In genomic region chr2:233213975-233214374, GRCh38 we compare ENCODE assay signal across 16 cellular contexts. TPM values are rescaled to one million over a fixed set of nuclear protein-coding genes. Genes with fewer than 3 reads are reported as not detected.
DNase-seq lines count a peak whose midpoint lies in the region; ATAC-seq, FAIRE-seq and TF ChIP-seq lines count a peak whose summit lies in the region.
"Had no signal": no experiment of that assay in that cellular context is flagged by ENCODE, and none has a peak within 500 bp of the region (broad histone marks: within the 10 kb centered on the region; RNA-seq: fewer than 3 reads in every experiment).

No MANE protein-coding gene starts in this region.

- H4K8ac ChIP-seq in neuronal stem cell (ENCODE audit: low read depth, low read length): no peak overlapping the region

- DNase-seq in HepG2 (ENCODE audit: low spot score): no peak
- no peak for DNase-seq in right lobe of liver
- no peak for DNase-seq in RWPE1 (ENCODE audit: low spot score)
- no peak for DNase-seq in neuronal stem cell (ENCODE audit: low spot score)
- no peak for DNase-seq in upper lobe of left lung
- DNase-seq in mucosa of gallbladder (ENCODE audit: low spot score): no peak
- no peak for DNase-seq in activated CD4-positive, alpha-beta T cell treated with anti-CD3 and anti-CD28 coated beads for 1 hour
- DNase-seq: BE2C; CD8-positive, alpha-beta T cell; COR-L47; DND-41; GF-D8; IMR-90 had no signal

- no peak overlapping the region for H2BK15ac ChIP-seq in neuronal stem cell (ENCODE audit: low read length)

- H2BK12ac ChIP-seq in neuronal stem cell (ENCODE audit: low read length): no peak overlapping the region

- H3K9me3 ChIP-seq in HepG2 (ENCODE audit: low read length) (no peaks in the 10 kb centered on the region), right lobe of liver (no peaks in the 10 kb centered on the region), neuronal stem cell (replicated peaks in 1 of 2; ENCODE audit: control insufficient read depth in 2 of 2, insufficient read depth in 1 of 2, low read depth in 1 of 2, low read length in 2 of 2) (no peaks in the 10 kb centered on the region), upper lobe of left lung (no peaks in the 10 kb centered on the region)
- H3K9me3 ChIP-seq: BE2C had no signal

- no peak overlapping the region for H3K4me3 ChIP-seq in HepG2 (replicated peaks in 1 of 3; ENCODE audit: insufficient read depth in 1 of 3, low read depth in 2 of 3, low read length in 3 of 3)
- no peak overlapping the region for H3K4me3 ChIP-seq in right lobe of liver
- no peak overlapping the region for H3K4me3 ChIP-seq in neuronal stem cell (ENCODE audit: low read length in 2 of 2)
- no peak overlapping the region for H3K4me3 ChIP-seq in upper lobe of left lung

- no peak overlapping the region for H2AFZ ChIP-seq in HepG2 (ENCODE audit: low read length)
- no peak overlapping the region for H2AFZ ChIP-seq in neuronal stem cell (ENCODE audit: low read length)

- no peak overlapping the region for H4K91ac ChIP-seq in neuronal stem cell (ENCODE audit: low read depth, low read length, poor library complexity)

- in situ Hi-C loops in HepG2 (cut with HindIII; ENCODE audit: extremely low pct_ligation_motif_present, low pct_unique_long_range_greater_than_20kb): no loop called here

- H2AK5ac ChIP-seq in neuronal stem cell (ENCODE audit: low read depth, low read length): peak overlapping the region; percentile 87

- H3K4ac ChIP-seq in neuronal stem cell (ENCODE audit: low read length): no peak overlapping the region

- TF ChIP-seq EP300 in HepG2 (IDR thresholded peaks at IDR 0.05; ENCODE audit: low read depth in 2 of 2, low read length in 2 of 2) (no peak), HepG2 (CRISPR knock-in tag; IDR thresholded peaks at IDR 0.05; ENCODE audit: borderline replicate concordance) (no peak), upper lobe of left lung (IDR thresholded peaks at IDR 0.05) (no peak)

- H3K9ac ChIP-seq in HepG2 (ENCODE audit: insufficient read depth, low read depth, low read length) (no peak overlapping the region), neuronal stem cell (ENCODE audit: low read depth, low read length, poor library complexity) (no peak overlapping the region)

- H3K4me1 ChIP-seq in HepG2 (ENCODE audit: insufficient read depth, low read length) (peaks cover 17% of the 10 kb centered on the region), right lobe of liver (no peaks in the 10 kb centered on the region), neuronal stem cell (ENCODE audit: control insufficient read depth in 2 of 2, insufficient read depth in 1 of 2, low read depth in 1 of 2, low read length in 2 of 2) (peaks cover 11 to 14% of the 10 kb centered on the region in 2 donors), upper lobe of left lung (peaks cover 9 to 14% (median 12%) of the 10 kb centered on the region in 4 donors)
- H3K4me1 ChIP-seq: BE2C had no signal

- no peak overlapping the region for H2BK120ac ChIP-seq in neuronal stem cell (ENCODE audit: low read depth, low read length)

- no peak for FAIRE-seq in HepG2 (lab: Jason Lieb, UNC)
- FAIRE-seq: A204.1, H54 had no signal

- peak; percentile 71 for ATAC-seq in HepG2
- no peak for ATAC-seq in right lobe of liver
- ATAC-seq in upper lobe of left lung (ENCODE audit: low FRiP score in 2 of 2): no peak
- ATAC-seq: CD8-positive, alpha-beta T cell had no signal

- TF ChIP-seq RAD21 in HepG2 (CRISPR knock-in tag; IDR thresholded peaks at IDR 0.05): no peak

- peak overlapping the region; percentile 33; the same call in 1 of the 2 replicates for H3K4me2 ChIP-seq in HepG2 (ENCODE audit: low read depth, low read length)
- H3K4me2 ChIP-seq in neuronal stem cell (ENCODE audit: insufficient read depth, low read length, poor library complexity, severe bottlenecking): no peak overlapping the region

- BruUV-seq in HepG2 (replicated peaks; lab: Mats Ljungman, UMichigan): no TSS peak

- H3K18ac ChIP-seq in neuronal stem cell (ENCODE audit: low read length): no peak overlapping the region

- H3K27ac ChIP-seq in HepG2 (ENCODE audit: extremely low read length, insufficient read depth, low read length) (no peak overlapping the region), right lobe of liver (no peak overlapping the region), RWPE1 (peak overlapping the region; percentile 93), neuronal stem cell (replicated peaks; ENCODE audit: low read length) (no peak overlapping the region), upper lobe of left lung (no peak overlapping the region)
- H3K27ac ChIP-seq: C4-2B had no signal

- no peak overlapping the region for H3K14ac ChIP-seq in neuronal stem cell (ENCODE audit: low read length)

- TF ChIP-seq POLR2A in HepG2 (IDR thresholded peaks at IDR 0.05; ENCODE audit: insufficient read depth in 1 of 2, low read depth in 2 of 2, low read length in 2 of 2): no peak
- TF ChIP-seq POLR2A in right lobe of liver (IDR thresholded peaks at IDR 0.05): no peak
- no peak for TF ChIP-seq POLR2A in upper lobe of left lung (IDR thresholded peaks at IDR 0.05)

- H3K36me3 ChIP-seq in HepG2 (replicated peaks in 1 of 2; ENCODE audit: control insufficient read depth in 1 of 2, insufficient read depth in 2 of 2, low read length in 2 of 2) (no peaks in the 10 kb centered on the region), right lobe of liver (no peaks in the 10 kb centered on the region), neuronal stem cell (replicated peaks in 1 of 2; ENCODE audit: control insufficient read depth in 2 of 2, insufficient read depth in 2 of 2, low read length in 2 of 2) (no peaks in the 10 kb centered on the region), upper lobe of left lung (no peaks in the 10 kb centered on the region)
- H3K36me3 ChIP-seq: BE2C had no signal

- no peak overlapping the region for H3K23ac ChIP-seq in neuronal stem cell (ENCODE audit: low read depth, low read length, poor library complexity)

- no peaks in the 10 kb centered on the region for H4K20me1 ChIP-seq in HepG2 (ENCODE audit: insufficient read depth, low read length)

- WGBS in HepG2 (ENCODE audit: low lambda C conversion rate): 19% methylated on average over 6 of the region's 6 CpGs
- WGBS in right lobe of liver (ENCODE audit: insufficient coverage, low coverage, low lambda C conversion rate, missing lambda C conversion rate): 90% methylated on average over 2 of the region's 6 CpGs
- WGBS in neuronal stem cell (ENCODE audit: extremely low coverage in 2 of 2, insufficient read length in 2 of 2, insufficient replicate concordance in 1 of 2), 2 donors: no CpG with 5 or more reads among the region's 6 CpGs
- WGBS in upper lobe of left lung, 2 donors: 88 to 92% methylated on average over 5 to 6 of the region's 6 CpGs

- H2BK5ac ChIP-seq in neuronal stem cell (ENCODE audit: low read length): no peak overlapping the region

- H3K27me3 ChIP-seq in HepG2 (ENCODE audit: control insufficient read depth in 1 of 2, insufficient read depth in 2 of 2, low read length in 2 of 2) (peaks cover 2 to 5% of the 10 kb centered on the region in 2 experiments; a peak in 1 of 5 replicates), right lobe of liver (no peaks in the 10 kb centered on the region), neuronal stem cell (ENCODE audit: control insufficient read depth in 3 of 3, insufficient read depth in 3 of 3, low read depth in 1 of 3, low read length in 3 of 3) (no peaks in the 10 kb centered on the region), upper lobe of left lung (no peaks in the 10 kb centered on the region)
- H3K27me3 ChIP-seq: BE2C had no signal

- H3K79me2 ChIP-seq in HepG2 (ENCODE audit: insufficient read depth, low read length): no peaks in the 10 kb centered on the region

- CTCF ChIA-PET in HepG2 (lab: Yijun Ruan, JAX; ENCODE audit: low intra/inter-chr PET ratio, low total read pairs) (interaction anchor here (0.7 kb wide), 1 partner anchor 162 kb away, joined by 4 read pairs; no protein-coding TSS in a partner anchor), RWPE1 (lab: Yijun Ruan, JAX) (no interaction called here)

- no peaks in the 10 kb centered on the region for H3K79me1 ChIP-seq in neuronal stem cell (ENCODE audit: low read depth, low read length)

- POLR2A ChIA-PET in HepG2 (lab: Yijun Ruan, JAX): no interaction called here
- POLR2A ChIA-PET in RWPE1 (lab: Yijun Ruan, JAX; ENCODE audit: low non-redundant PET): no interaction called here

- TF ChIP-seq CTCF in HepG2 (CRISPR knock-in tag; IDR thresholded peaks at IDR 0.05) (no peak), right lobe of liver (IDR thresholded peaks at IDR 0.05) (no peak), RWPE1 (conservative IDR thresholded peaks at IDR 0.05; ENCODE audit: low read depth) (no peak), upper lobe of left lung (IDR thresholded peaks at IDR 0.05) (no peak)

- intact Hi-C loops in HepG2 (cut with micrococcal nuclease; ENCODE audit: unreplicated experiment) (no loop called here), right lobe of liver (cut with DNase I) (no loop called here)

RNA-seq across cellular contexts. Expression of gene ATG16L1, which starts 37.5 kb away (rescaled TPM):
- total RNA-seq in HepG2 (2016; rRNA removed; fragmentation: Illumina TruSeq; extraction: Trizol) (51.7 and 61.2 TPM in 2 replicates), right lobe of liver (10 to 100 TPM; 14.7 to 20.2 (median 17.9) TPM), upper lobe of left lung (10 to 100 TPM; 22.8 to 33.3 (median 26.4) TPM), mucosa of gallbladder (35.0 TPM)
- total RNA-seq in HepG2 (2016; cell fraction: cytosol; rRNA removed; fragmentation: Illumina TruSeq; extraction: Trizol; ENCODE audit: low read depth): 8.5 and 9.2 TPM in 2 replicates
- total RNA-seq in HepG2 (2016; cell fraction: insoluble cytoplasmic fraction; rRNA removed; fragmentation: Illumina TruSeq; extraction: Trizol): 51.7 and 55.0 TPM in 2 replicates
- 17.6 and 18.8 TPM in 2 replicates for total RNA-seq in HepG2 (2016; cell fraction: membrane; rRNA removed; fragmentation: Illumina TruSeq; extraction: Trizol)
- total RNA-seq in HepG2 (2016; cell fraction: nucleus; rRNA removed; fragmentation: Illumina TruSeq; extraction: Trizol): 66.8 and 76.3 TPM in 2 replicates
- 26.0 and 32.4 TPM in 2 replicates for polyA plus RNA-seq in HepG2 (2011; rRNA removed)
- polyA plus RNA-seq in HepG2 (2011; cell fraction: cytosol; rRNA removed): 18.2 and 21.7 TPM in 2 replicates
- polyA plus RNA-seq in HepG2 (2011; cell fraction: nucleus; rRNA removed): 77.7 and 79.9 TPM in 2 replicates
- polyA plus RNA-seq in HepG2 (2012): 18.0 and 21.3 TPM in 2 replicates
- 2.4 TPM in 2 replicates for polyA plus RNA-seq in HepG2 (2016; cell fraction: cytosol; fragmentation: Illumina TruSeq; extraction: Trizol; ENCODE audit: low read depth)
- 28.5 and 28.9 TPM in 2 replicates for polyA plus RNA-seq in HepG2 (2016; cell fraction: insoluble cytoplasmic fraction; fragmentation: Illumina TruSeq; extraction: Trizol; ENCODE audit: low read depth)
- 6.8 and 6.9 TPM in 2 replicates for polyA plus RNA-seq in HepG2 (2016; cell fraction: membrane; fragmentation: Illumina TruSeq; extraction: Trizol; ENCODE audit: low read depth)
- polyA plus RNA-seq in HepG2 (2016; cell fraction: nucleus; fragmentation: Illumina TruSeq; extraction: Trizol; ENCODE audit: insufficient read depth, low read depth): 55.6 and 67.9 TPM in 2 replicates
- 21.6 and 31.5 TPM in 2 replicates for polyA minus RNA-seq in HepG2 (2011; rRNA and poly(A)+ RNA removed; ENCODE audit: low replicate concordance)
- 13.2 and 14.0 TPM in 2 replicates for polyA minus RNA-seq in HepG2 (2011; cell fraction: cytosol; rRNA and poly(A)+ RNA removed)
- polyA minus RNA-seq in HepG2 (2011; cell fraction: nucleus; rRNA and poly(A)+ RNA removed): 74.3 and 85.7 TPM in 2 replicates
- polyA plus RNA-seq in neuronal stem cell (2013, experiment 1 of 2): 11.9 TPM
- 11.6 TPM for polyA plus RNA-seq in neuronal stem cell (2013, experiment 2 of 2)
